Comparison of ENCODE assay signal across 8 cellular contexts in the genomic region with DNA sequence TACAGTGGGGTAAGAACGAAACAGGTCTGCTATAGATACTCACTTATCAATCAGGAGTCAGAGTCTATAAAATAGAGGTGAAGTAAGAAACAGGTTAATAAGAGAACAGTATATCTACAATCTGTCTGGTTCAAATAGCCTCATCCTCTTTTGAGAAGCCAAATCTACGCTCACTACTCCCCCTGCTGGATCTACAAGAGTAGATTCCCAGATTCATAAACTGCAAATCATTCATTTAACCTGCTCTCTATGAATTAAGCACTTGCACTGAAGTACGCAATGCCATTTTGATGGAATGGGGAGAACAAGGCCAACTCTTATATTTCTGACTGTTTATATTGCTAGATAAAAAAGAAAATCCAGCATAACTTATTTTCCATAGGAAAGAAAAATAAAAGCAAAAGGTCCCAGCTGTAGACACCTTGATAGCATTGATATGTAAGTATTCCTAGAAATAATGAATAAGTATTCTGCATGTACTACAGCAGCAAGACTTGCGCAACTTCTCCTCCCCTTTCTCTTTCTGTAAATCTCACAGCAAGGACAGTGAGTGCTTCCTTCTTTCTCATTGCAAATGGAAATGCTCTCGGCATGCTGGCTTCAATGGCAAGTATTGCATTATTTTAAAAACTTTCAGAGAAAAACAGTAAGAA.
DNase-seq lines count a peak whose midpoint lies in the region; ATAC-seq, FAIRE-seq and TF ChIP-seq lines count a peak whose summit lies in the region.

No MANE protein-coding gene starts in this region.

- H3K4me3 ChIP-seq in A673 (ENCODE audit: low read depth, low read length, poor library complexity, severe bottlenecking), result no peak overlapping the region
- no peak overlapping the region for H3K4me3 ChIP-seq in LNCaP clone FGC (ENCODE audit: low read depth, low read length)
- no peak overlapping the region for H3K4me3 ChIP-seq in pancreas

- peak; percentile 65 for DNase-seq in A673 (ENCODE audit: low spot score)
- peak; percentile 29 for DNase-seq in GM10266 (ENCODE audit: extremely low spot score)
- DNase-seq in HCEC 1CT, result peak; percentile 55
- DNase-seq in LNCaP clone FGC (ENCODE audit: low read depth), result no peak
- peak; percentile 28 to 68 for DNase-seq in SHP77 (lab: John Stamatoyannopoulos, UW)
- peak; percentile 30 for DNase-seq in fibroblast of gingiva (ENCODE audit: low read depth)
- peak in 3 of 6 donors; percentile 11 to 28 (median 17) for DNase-seq in pancreas

- no TSS peak for BruUV-seq in A673 (replicated peaks; lab: Mats Ljungman, UMichigan)

- H3K27ac ChIP-seq in A673 (ENCODE audit: low read depth, low read length, poor library complexity, severe bottlenecking), result no peak overlapping the region
- no peak overlapping the region for H3K27ac ChIP-seq in pancreas

- ATAC-seq in pancreas (peak; percentile 61 to 92 (median 89)), HG02840 (IDR thresholded peaks at IDR 0.05; ENCODE audit: low FRiP score, unreplicated experiment) (no peak)

- no peaks in the 10 kb centered on the region for H3K4me1 ChIP-seq in A673 (ENCODE audit: insufficient read depth, low read length, poor library complexity, severe bottlenecking)
- H3K4me1 ChIP-seq in pancreas, result no peaks in the 10 kb centered on the region

- CTCF ChIA-PET in A673 (lab: Charles Lee), result interaction anchor here (0.9 kb wide), 1 partner anchor 7 kb away, joined by 3 read pairs; no protein-coding TSS in a partner anchor

- POLR2A ChIA-PET in A673 (lab: Charles Lee; ENCODE audit: low non-redundant PET), result no interaction called here

- H3K27me3 ChIP-seq in A673 (replicated peaks; ENCODE audit: insufficient read depth, low read depth, low read length, poor library complexity) (peaks cover 38% of the 10 kb centered on the region), pancreas (no peaks in the 10 kb centered on the region)

- peak; percentile 71 for TF ChIP-seq CTCF in A673 (conservative IDR thresholded peaks at IDR 0.05; ENCODE audit: low read depth, low read length)
- TF ChIP-seq CTCF in GM10266 (IDR thresholded peaks at IDR 0.05; ENCODE audit: control insufficient read depth, insufficient read depth, low read depth, missing control alignments), result peak; percentile 77
- TF ChIP-seq CTCF in LNCaP clone FGC (IDR thresholded peaks at IDR 0.05; ENCODE audit: control insufficient read depth, extremely low read depth, insufficient read depth), result peak; percentile 75
- TF ChIP-seq CTCF in pancreas (IDR thresholded peaks at IDR 0.05), result peak; percentile 38 to 61 (median 48)

- WGBS in pancreas, 2 donors, result 20% methylated on average over 5 of the region's 5 CpGs

- H3K36me3 ChIP-seq in A673 (ENCODE audit: insufficient read depth, low read length, poor library complexity, severe bottlenecking), result no peaks in the 10 kb centered on the region
- H3K36me3 ChIP-seq in pancreas, result no peaks in the 10 kb centered on the region

- H3K9me3 ChIP-seq in A673 (ENCODE audit: low read depth, low read length, poor library complexity, severe bottlenecking) (no peaks in the 10 kb centered on the region), pancreas (no peaks in the 10 kb centered on the region)

- FAIRE-seq in pancreas (lab: Jason Lieb, UNC), result peak; percentile 34

- intact Hi-C loops in A673 (cut with micrococcal nuclease; ENCODE audit: unreplicated experiment), result loop anchor here (2.0 to 5.0 kb wide), 3 partner anchors 87 to 752 kb away; no protein-coding TSS in a partner anchor
- intact Hi-C loops in pancreas (cut with DNase I), result loop anchor here in 2 of 3 donors (10.0 kb wide), 2 partner anchors 95 to 195 kb away; partner anchors contain the start of gene RFX6 (in 1 of the 2)
